ENCODE assay signal across 8 cellular contexts in the genomic region with DNA sequence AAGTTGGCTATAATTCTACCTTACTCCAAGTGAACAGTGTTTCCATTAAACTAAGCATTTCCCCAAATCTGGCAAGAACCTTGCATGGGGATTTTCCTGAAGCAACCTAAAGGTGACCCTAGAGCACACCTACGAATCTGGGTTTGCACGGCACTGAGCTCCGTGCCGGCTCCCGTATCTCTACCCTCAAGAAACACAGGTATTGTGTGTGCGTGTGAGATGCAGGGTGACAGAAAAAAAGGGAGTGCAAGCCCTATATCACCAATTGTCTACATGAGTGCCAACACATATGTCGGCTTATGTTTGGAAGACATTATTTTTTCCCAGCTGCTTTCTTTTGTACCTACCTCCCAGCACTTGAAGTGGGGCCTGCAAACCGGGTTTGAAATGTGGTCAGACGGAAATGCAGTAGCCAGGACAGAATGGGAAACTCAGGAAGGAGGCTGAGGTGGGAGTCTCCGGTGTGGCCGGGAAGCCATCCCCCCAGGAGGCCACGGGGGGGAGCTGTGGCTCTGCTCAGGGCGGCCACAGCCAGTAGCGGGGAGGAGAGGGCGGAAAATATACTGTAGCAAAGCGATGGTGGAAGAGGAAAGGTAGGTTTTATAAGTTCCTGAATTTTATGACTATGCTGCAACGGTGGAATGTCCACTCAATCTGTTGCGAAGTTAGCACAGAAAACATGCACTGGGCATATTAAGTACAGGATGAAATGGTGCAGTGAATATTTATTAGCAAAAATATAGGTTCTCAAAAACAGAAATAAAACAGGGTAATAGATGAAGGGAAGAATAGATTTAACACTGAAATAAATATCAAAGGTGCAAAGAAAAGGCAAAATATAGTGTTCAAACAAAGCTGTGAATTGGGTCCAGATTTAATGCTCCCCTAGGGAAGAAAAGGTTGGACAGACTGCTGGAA.
DNase-seq lines count a peak whose midpoint lies in the region; ATAC-seq and TF ChIP-seq lines count a peak whose summit lies in the region.

No MANE protein-coding gene starts in this region.

- H3K27ac ChIP-seq in spleen = no peak overlapping the region

- TF ChIP-seq POLR2A in spleen (IDR thresholded peaks at IDR 0.05) = no peak

- no peak overlapping the region for H3K27ac Mint-ChIP-seq in activated naive CD8-positive, alpha-beta T cell treated with anti-CD3 and anti-CD28 coated beads for 36 hours

- intact Hi-C loops in spleen (cut with DNase I; ENCODE audit: low total_unique reads) = loop anchor here (5.0 kb wide), 1 partner anchor 936 kb away; no protein-coding TSS in a partner anchor

- 22 to 27% (median 25%) methylated on average over 18 of the region's 18 CpGs for WGBS in spleen, 5 donors

- no peak overlapping the region for H3K4me3 Mint-ChIP-seq in activated naive CD8-positive, alpha-beta T cell treated with anti-CD3 and anti-CD28 coated beads for 36 hours

- DNase-seq in NCI-H146 (lab: John Stamatoyannopoulos, UW) (peak; percentile 3), NCI-H146 treated with DMSO at 0.1 percent for 48 hours (lab: John Stamatoyannopoulos, UW; ENCODE audit: unreplicated experiment) (no peak), RKO (ENCODE audit: low spot score) (peak; percentile 38), hepatic stellate cell (ENCODE audit: low spot score) (peak; percentile 68), spleen (no peak), NCI-H1694 treated with DMSO at 0.1 percent for 48 hours (lab: John Stamatoyannopoulos, UW) (no peak)
- DNase-seq in activated naive CD8-positive, alpha-beta T cell treated with anti-CD3 and anti-CD28 coated beads for 36 hours = peak; percentile 61

- H3K9me3 Mint-ChIP-seq in activated naive CD8-positive, alpha-beta T cell treated with anti-CD3 and anti-CD28 coated beads for 36 hours = no peaks in the 10 kb centered on the region

- H3K36me3 Mint-ChIP-seq in activated naive CD8-positive, alpha-beta T cell treated with anti-CD3 and anti-CD28 coated beads for 36 hours = no peaks in the 10 kb centered on the region

- peak; percentile 81 for ATAC-seq in HG03095 (IDR thresholded peaks at IDR 0.05; ENCODE audit: unreplicated experiment)

- H3K27me3 Mint-ChIP-seq in activated naive CD8-positive, alpha-beta T cell treated with anti-CD3 and anti-CD28 coated beads for 36 hours = no peaks in the 10 kb centered on the region

- peaks cover 0 to 86% (median 17%) of the 10 kb centered on the region in 7 donors for H3K27me3 ChIP-seq in spleen (replicated peaks in 1 of 7)

- H3K4me1 ChIP-seq in spleen = peaks cover 0 to 19% (median 0%) of the 10 kb centered on the region in 6 donors

- peak; percentile 58 to 87 (median 78) for TF ChIP-seq CTCF in spleen (IDR thresholded peaks at IDR 0.05 in 8 of 11, conservative IDR thresholded peaks at IDR 0.05 in 3 of 11)

- no peaks in the 10 kb centered on the region for H3K9me3 ChIP-seq in spleen

- no peaks in the 10 kb centered on the region for H3K36me3 ChIP-seq in spleen

- H3K4me3 ChIP-seq in spleen = no peak overlapping the region

- peaks cover 34% of the 10 kb centered on the region for H3K4me1 Mint-ChIP-seq in activated naive CD8-positive, alpha-beta T cell treated with anti-CD3 and anti-CD28 coated beads for 36 hours

Comparison
In these comparisons a context has a peak if more than half of its experiments do, and no peak if none do; other contexts are left out.
1. DNase-seq: peak in NCI-H146 (single experiment), RKO (single experiment), activated naive CD8-positive, alpha-beta T cell treated with anti-CD3 and anti-CD28 coated beads for 36 hours (single experiment) and hepatic stellate cell (single experiment); none in NCI-H146 treated with DMSO at 0.1 percent for 48 hours (single experiment), spleen (single experiment) and NCI-H1694 treated with DMSO at 0.1 percent for 48 hours (single experiment).